ENCODE assay signal across 23 cellular contexts in genomic region chr9:90017704-90018103, GRCh38.
DNase-seq lines count a peak whose midpoint lies in the region; ATAC-seq and TF ChIP-seq lines count a peak whose summit lies in the region.
"Had no signal": no experiment of that assay in that cellular context is flagged by ENCODE, and none has a peak within 500 bp of the region (broad histone marks: within the 10 kb centered on the region; RNA-seq: fewer than 3 reads in every experiment).

No MANE protein-coding gene starts in this region.

- no peak for ATAC-seq in GM18867 (IDR thresholded peaks at IDR 0.05; ENCODE audit: unreplicated experiment)
- ATAC-seq in GM21526 (IDR thresholded peaks at IDR 0.05; ENCODE audit: low FRiP score, unreplicated experiment) = no peak
- ATAC-seq: GM12878 had no signal

- no CpG with 5 or more reads among the region's 7 CpGs for WGBS in neuronal stem cell (ENCODE audit: extremely low coverage in 2 of 2, insufficient read length in 2 of 2, insufficient replicate concordance in 1 of 2), 2 donors

- H3K27me3 ChIP-seq in left ventricle myocardium inferior (ENCODE audit: low read depth) = no peaks in the 10 kb centered on the region
- no peaks in the 10 kb centered on the region for H3K27me3 ChIP-seq in BLaER1 treated with 17β-estradiol and CSF1 and Interleukin-3, amounts not matched to agents 10 nM and 100 nM
- no peaks in the 10 kb centered on the region for H3K27me3 ChIP-seq in neuronal stem cell (ENCODE audit: control insufficient read depth in 3 of 3, insufficient read depth in 3 of 3, low read depth in 1 of 3, low read length in 3 of 3)
- H3K27me3 ChIP-seq: BE2C had no signal

- peak overlapping the region; percentile 42 for H3K14ac ChIP-seq in neuronal stem cell (ENCODE audit: low read length)

- H3K79me1 ChIP-seq in neuronal stem cell (ENCODE audit: low read depth, low read length) = no peaks in the 10 kb centered on the region

- no peak overlapping the region for H3K9ac ChIP-seq in BLaER1 treated with 17β-estradiol and CSF1 and Interleukin-3, amounts not matched to agents 10 nM and 100 nM
- no peak overlapping the region for H3K9ac ChIP-seq in neuronal stem cell (ENCODE audit: low read depth, low read length, poor library complexity)

- H4K91ac ChIP-seq in neuronal stem cell (ENCODE audit: low read depth, low read length, poor library complexity) = no peak overlapping the region

- no peak overlapping the region for H2BK15ac ChIP-seq in neuronal stem cell (ENCODE audit: low read length)

- no peak overlapping the region for H4K8ac ChIP-seq in neuronal stem cell (ENCODE audit: low read depth, low read length)

- H3K4me2 ChIP-seq in BLaER1 treated with 17β-estradiol and CSF1 and Interleukin-3, amounts not matched to agents 10 nM and 100 nM = peak overlapping the region in 8 of 11 experiments; percentile 53 to 76 (median 68); a peak in 12 of 22 replicates
- no peak overlapping the region for H3K4me2 ChIP-seq in neuronal stem cell (ENCODE audit: insufficient read depth, low read length, poor library complexity, severe bottlenecking)

- no peak overlapping the region for H2AFZ ChIP-seq in neuronal stem cell (ENCODE audit: low read length)

- H3K18ac ChIP-seq in neuronal stem cell (ENCODE audit: low read length) = no peak overlapping the region

- no peak overlapping the region for H3K23ac ChIP-seq in neuronal stem cell (ENCODE audit: low read depth, low read length, poor library complexity)

- peaks cover 6% of the 10 kb centered on the region for H3K9me3 ChIP-seq in left ventricle myocardium inferior (replicated peaks)
- peaks cover 0 to 7% (median 0%) of the 10 kb centered on the region in 11 experiments; a peak in 7 of 22 replicates for H3K9me3 ChIP-seq in BLaER1 treated with 17β-estradiol and CSF1 and Interleukin-3, amounts not matched to agents 10 nM and 100 nM (replicated peaks in 1 of 11)
- no peaks in the 10 kb centered on the region for H3K9me3 ChIP-seq in neuronal stem cell (replicated peaks in 1 of 2; ENCODE audit: control insufficient read depth in 2 of 2, insufficient read depth in 1 of 2, low read depth in 1 of 2, low read length in 2 of 2)
- H3K9me3 ChIP-seq: BE2C had no signal

- DNase-seq in cardiac septum (ENCODE audit: low spot score) (peak; percentile 39), left ventricle myocardium inferior (no peak), neuronal stem cell (ENCODE audit: low spot score) (no peak), NCI-H146 treated with DMSO at 0.1 percent for 48 hours (lab: John Stamatoyannopoulos, UW; ENCODE audit: unreplicated experiment) (no peak)
- DNase-seq: 8988T; ACHN; BE2C; C1 segment of cervical spinal cord; CD4-positive, alpha-beta memory T cell; CD4-positive, CD25-positive, alpha-beta regulatory T cell; CD8-positive, alpha-beta memory T cell; COR-L47; DMS 273 treated with DMSO at 0.1 percent for 48 hours; DMS153; DMS53; DMS79; DND-41; EL; GDM1 had no signal

- no peak overlapping the region for H3K4ac ChIP-seq in neuronal stem cell (ENCODE audit: low read length)

- no peak overlapping the region for H3K27ac ChIP-seq in left ventricle myocardium inferior (replicated peaks)
- H3K27ac ChIP-seq in BLaER1 treated with 17β-estradiol and CSF1 and Interleukin-3, amounts not matched to agents 10 nM and 100 nM = no peak overlapping the region
- no peak overlapping the region for H3K27ac ChIP-seq in neuronal stem cell (replicated peaks; ENCODE audit: low read length)

- H2AK5ac ChIP-seq in neuronal stem cell (ENCODE audit: low read depth, low read length) = no peak overlapping the region

- no peak overlapping the region for H3K4me3 ChIP-seq in left ventricle myocardium inferior
- no peak overlapping the region for H3K4me3 ChIP-seq in BLaER1 treated with 17β-estradiol and CSF1 and Interleukin-3, amounts not matched to agents 10 nM and 100 nM
- H3K4me3 ChIP-seq in neuronal stem cell (ENCODE audit: low read length in 2 of 2) = no peak overlapping the region
- H3K4me3 ChIP-seq: GM12878 had no signal

- peaks cover 5% of the 10 kb centered on the region for H3K4me1 ChIP-seq in left ventricle myocardium inferior
- H3K4me1 ChIP-seq in BLaER1 treated with 17β-estradiol and CSF1 and Interleukin-3, amounts not matched to agents 10 nM and 100 nM = peaks cover 12 to 23% (median 18%) of the 10 kb centered on the region in 10 experiments; a peak in 19 of 20 replicates
- H3K4me1 ChIP-seq in neuronal stem cell (ENCODE audit: control insufficient read depth in 2 of 2, insufficient read depth in 1 of 2, low read depth in 1 of 2, low read length in 2 of 2) = no peaks in the 10 kb centered on the region
- H3K4me1 ChIP-seq: BE2C had no signal

- H2BK12ac ChIP-seq in neuronal stem cell (ENCODE audit: low read length) = no peak overlapping the region

- H2BK120ac ChIP-seq in neuronal stem cell (ENCODE audit: low read depth, low read length) = no peak overlapping the region

- intact Hi-C loops in cardiac septum (cut with DNase I) = no loop called here
- intact Hi-C loops in left ventricle myocardium inferior (cut with micrococcal nuclease) = no loop called here

- no peaks in the 10 kb centered on the region for H4K20me1 ChIP-seq in BLaER1 treated with 17β-estradiol and CSF1 and Interleukin-3, amounts not matched to agents 10 nM and 100 nM

- no peaks in the 10 kb centered on the region for H3K36me3 ChIP-seq in left ventricle myocardium inferior
- no peaks in the 10 kb centered on the region for H3K36me3 ChIP-seq in BLaER1 treated with 17β-estradiol and CSF1 and Interleukin-3, amounts not matched to agents 10 nM and 100 nM
- no peaks in the 10 kb centered on the region for H3K36me3 ChIP-seq in neuronal stem cell (replicated peaks in 1 of 2; ENCODE audit: control insufficient read depth in 2 of 2, insufficient read depth in 2 of 2, low read length in 2 of 2)
- H3K36me3 ChIP-seq: BE2C had no signal

- no peak overlapping the region for H2BK5ac ChIP-seq in neuronal stem cell (ENCODE audit: low read length)

- TF ChIP-seq CTCF in left ventricle myocardium inferior (IDR thresholded peaks at IDR 0.05; ENCODE audit: borderline replicate concordance) = no peak
